In the genomic region with DNA sequence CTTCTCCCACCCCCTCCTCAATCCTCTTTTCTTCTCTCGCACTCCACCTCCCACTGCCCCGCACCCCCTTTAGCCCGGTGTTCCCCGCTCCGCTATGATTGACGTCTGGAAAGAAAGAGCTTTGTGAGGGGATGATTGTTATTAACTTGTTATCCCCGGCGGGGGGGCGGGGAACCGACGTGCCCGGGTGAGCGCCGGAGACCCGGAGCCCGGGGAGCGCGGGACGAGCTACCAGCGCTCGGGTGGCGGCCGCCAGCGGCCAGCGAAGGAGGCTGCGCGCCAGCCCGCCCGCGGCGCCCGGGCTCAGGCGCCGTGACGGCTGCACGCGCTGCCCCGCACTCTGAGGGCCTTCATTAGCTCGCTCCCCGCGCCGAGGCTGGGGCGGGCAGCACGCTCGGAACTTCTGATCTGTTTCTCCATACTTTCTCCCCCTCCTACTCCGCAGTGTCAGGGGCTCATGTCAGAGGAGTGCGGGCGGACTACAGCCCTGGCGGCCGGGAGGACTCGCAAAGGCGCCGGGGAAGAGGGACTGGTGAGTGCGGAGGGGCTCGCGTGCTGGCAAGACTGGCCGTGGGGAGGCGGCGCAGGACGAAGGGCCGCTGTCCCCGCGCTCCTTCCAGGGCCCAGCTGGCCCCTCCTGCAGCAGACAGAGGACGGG, we compare ENCODE assay signal across 9 cellular contexts. TPM values are rescaled to one million over a fixed set of nuclear protein-coding genes. Genes with fewer than 3 reads are reported as not detected.
DNase-seq lines count a peak whose midpoint lies in the region; ATAC-seq and TF ChIP-seq lines count a peak whose summit lies in the region.
"Had no signal": no experiment of that assay in that cellular context is flagged by ENCODE, and none has a peak within 500 bp of the region (broad histone marks: within the 10 kb centered on the region; RNA-seq: fewer than 3 reads in every experiment).

No MANE protein-coding gene starts in this region.

- H3K36me3 Mint-ChIP-seq in H9 (ENCODE audit: insufficient read depth in 1 of 3, low read depth in 3 of 3) = no peaks in the 10 kb centered on the region

- peak in 1 of 4 donors; percentile 42 for ATAC-seq in psoas muscle
- ATAC-seq in HG03159 (IDR thresholded peaks at IDR 0.05; ENCODE audit: unreplicated experiment) = no peak

- peaks cover 3% of the 10 kb centered on the region; the same call in 1 of the 2 replicates for H3K4me1 ChIP-seq in H9 (ENCODE audit: insufficient read depth, low read length)
- H3K4me1 ChIP-seq in psoas muscle = no peaks in the 10 kb centered on the region

- H2BK15ac ChIP-seq in H9 (ENCODE audit: low read depth, low read length) = no peak overlapping the region

- no peak overlapping the region for H3K23ac ChIP-seq in H9 (ENCODE audit: insufficient read length, low read depth, low read length)

- no peak overlapping the region for H3K4ac ChIP-seq in H9 (ENCODE audit: low read depth, low read length)

- H3K18ac ChIP-seq in H9 (ENCODE audit: insufficient read length, low read depth, low read length) = no peak overlapping the region

- peaks cover 50 to 56% of the 10 kb centered on the region in 2 experiments for H3K4me1 Mint-ChIP-seq in H9

- no peak overlapping the region for H3T11ph ChIP-seq in H9 (ENCODE audit: low read length)

- no peak overlapping the region for H3K56ac ChIP-seq in H9 (ENCODE audit: insufficient read length, low read depth, low read length)

- H2BK20ac ChIP-seq in H9 (ENCODE audit: low read depth, low read length, poor library complexity, severe bottlenecking) = no peak overlapping the region

- peak overlapping the region; percentile 50 for H3K4me3 ChIP-seq in psoas muscle

- H3K23me2 ChIP-seq in H9 (ENCODE audit: insufficient read length, low read depth, low read length, poor library complexity, severe bottlenecking) = peaks cover 31% of the 10 kb centered on the region

- TF ChIP-seq CTCF in H9 (conservative IDR thresholded peaks at IDR 0.05) (no peak), psoas muscle (IDR thresholded peaks at IDR 0.05) (no peak)

- H3K9me3 Mint-ChIP-seq in H9 = peaks cover 0 to 12% of the 10 kb centered on the region in 2 experiments; a peak in 1 of 5 replicates

- H3K79me2 ChIP-seq in H9 (ENCODE audit: insufficient read depth, low read length) = no peaks in the 10 kb centered on the region

- H3K27ac ChIP-seq in H9 (ENCODE audit: insufficient read length, low read depth, low read length) (no peak overlapping the region), psoas muscle (no peak overlapping the region)
- H3K27ac ChIP-seq: HL-60 had no signal

- DNase-seq in H9 (peak; percentile 64), NCI-H748 treated with DMSO at 0.1 percent for 48 hours (lab: John Stamatoyannopoulos, UW) (peak; percentile 61), fibroblast of gingiva (ENCODE audit: low read depth) (peak; percentile 41), psoas muscle (no peak), OCI-M1 (lab: John Stamatoyannopoulos, UW) (no peak)
- DNase-seq in activated effector memory CD4-positive, alpha-beta T cell treated with Interleukin-2 at 50 U/mL for 16 hours = no peak
- no peak for DNase-seq in stimulated activated CD8-positive, alpha-beta memory T cell treated with anti-CD3 and anti-CD28 coated beads, Interleukin-4, amount 100 ng/mL, for 48 hours

- no peaks in the 10 kb centered on the region for H3K36me3 ChIP-seq in psoas muscle (ENCODE audit: insufficient read depth in 1 of 2, low read depth in 1 of 2)

- no peaks in the 10 kb centered on the region for H3K79me1 ChIP-seq in H9 (ENCODE audit: insufficient read depth, low read depth, low read length, poor library complexity, severe bottlenecking)

- peaks cover 92% of the 10 kb centered on the region for H3K27me3 Mint-ChIP-seq in H9 (ENCODE audit: low read depth)

- H2BK120ac ChIP-seq in H9 (ENCODE audit: low read depth, low read length, poor library complexity, severe bottlenecking) = no peak overlapping the region

- H2BK12ac ChIP-seq in H9 (ENCODE audit: insufficient read length, low read depth, low read length) = no peak overlapping the region

- peaks cover 47% of the 10 kb centered on the region for H3K27me3 ChIP-seq in H9 (ENCODE audit: insufficient read depth, low read length)
- peaks cover 4 to 95% (median 39%) of the 10 kb centered on the region in 3 donors for H3K27me3 ChIP-seq in psoas muscle (ENCODE audit: insufficient read depth in 3 of 3, low read length in 2 of 3)

- WGBS in H9 (ENCODE audit: extremely low coverage, insufficient read length, low lambda C conversion rate) = no CpG with 5 or more reads among the region's 64 CpGs
- WGBS in psoas muscle, 3 donors = 2 to 3% (median 3%) methylated on average over 42 to 64 of the region's 64 CpGs

- no peaks in the 10 kb centered on the region for H3K9me3 ChIP-seq in H9 (ENCODE audit: control insufficient read depth, low read depth, low read length)
- no peaks in the 10 kb centered on the region for H3K9me3 ChIP-seq in psoas muscle

- intact Hi-C loops in psoas muscle (cut with DNase I) = no loop called here

- no peak overlapping the region for H2AK5ac ChIP-seq in H9 (ENCODE audit: insufficient read length, low read length)

- H3K27ac Mint-ChIP-seq in H9 = no peak overlapping the region

- H4K5ac ChIP-seq in H9 (ENCODE audit: insufficient read length, low read depth, low read length) = no peak overlapping the region

- H3K4me3 Mint-ChIP-seq in H9 = peak overlapping the region; percentile 67 to 93

- no peak overlapping the region for H2AFZ ChIP-seq in H9 (ENCODE audit: low read length)

- H3K9ac ChIP-seq in H9 (ENCODE audit: extremely low read depth, insufficient read length, low read length) = no peak overlapping the region

- no peak overlapping the region for H4K91ac ChIP-seq in H9 (ENCODE audit: insufficient read length, low read depth, low read length)

- no peak overlapping the region for H3K14ac ChIP-seq in H9 (ENCODE audit: insufficient read depth, low read length)

- no peak overlapping the region for H4K8ac ChIP-seq in H9 (replicated peaks; ENCODE audit: insufficient read length, low read depth, low read length)

- H4K20me1 ChIP-seq in H9 (ENCODE audit: control insufficient read depth, insufficient read depth, insufficient read length) = no peaks in the 10 kb centered on the region

- H2BK5ac ChIP-seq in H9 (ENCODE audit: insufficient read length, low read length) = no peak overlapping the region

- H3K4me2 ChIP-seq in H9 (ENCODE audit: insufficient read depth, insufficient read length, low read length) = peak overlapping the region; percentile 95

RNA-seq across cellular contexts. Expression of a gene that starts 2.1 kb away (rescaled TPM):
- total RNA-seq in H9 (2021) (not detected in 2 replicates), psoas muscle (not detected)
- polyA plus RNA-seq in psoas muscle = not detected

Comparison
In these comparisons a context has a peak if more than half of its experiments do, and no peak if none do; other contexts are left out.
1. DNase-seq: peak in H9 (single experiment), NCI-H748 treated with DMSO at 0.1 percent for 48 hours (single experiment) and fibroblast of gingiva (single experiment); none in psoas muscle (0 of 2), activated effector memory CD4-positive, alpha-beta T cell treated with Interleukin-2 at 50 U/mL for 16 hours (single experiment), stimulated activated CD8-positive, alpha-beta memory T cell treated with anti-CD3 and anti-CD28 coated beads, Interleukin-4, amount 100 ng/mL, for 48 hours (single experiment) and OCI-M1 (single experiment).